1 cellular context compared by ENCODE assay signal in genomic region chr14:103504991-103505565, GRCh38.
TF ChIP-seq lines count a peak whose summit lies in the region.

No MANE protein-coding gene starts in this region.

TF ChIP-seq in H1, 55 proteins besides CTCF, POLR2A, EP300 and RAD21:
- TF ChIP-seq BRCA1 (IDR thresholded peaks at IDR 0.05; ENCODE audit: low read depth, low read length), result no peak
- no peak for TF ChIP-seq GABPA (IDR thresholded peaks at IDR 0.05; ENCODE audit: borderline replicate concordance, insufficient read depth, low read length)
- TF ChIP-seq TAF7 (optimal IDR thresholded peaks at IDR 0.05; ENCODE audit: borderline replicate concordance, low read depth, low read length), result no peak
- no peak for TF ChIP-seq KDM1A (IDR thresholded peaks at IDR 0.05; ENCODE audit: borderline replicate concordance, low read length)
- TF ChIP-seq RXRA (IDR thresholded peaks at IDR 0.05; ENCODE audit: insufficient read depth, low read depth, low read length), result no peak
- TF ChIP-seq RFX5 (IDR thresholded peaks at IDR 0.05; ENCODE audit: borderline replicate concordance, low read depth, low read length), result no peak
- no peak for TF ChIP-seq CBX8 (IDR thresholded peaks at IDR 0.05; ENCODE audit: borderline replicate concordance, low read depth, low read length)
